Comparison of ENCODE assay signal across 1 cellular context in genomic region chr1:110211503-110212164, GRCh38.
TF ChIP-seq lines count a peak whose summit lies in the region.

No MANE protein-coding gene starts in this region.

TF ChIP-seq in GM12878, 131 proteins besides CTCF, POLR2A, EP300 and RAD21 (continued from another document):
- TF ChIP-seq BRCA1 (IDR thresholded peaks at IDR 0.05; ENCODE audit: low read depth, low read length) = no peak
- no peak for TF ChIP-seq EED (IDR thresholded peaks at IDR 0.05; ENCODE audit: low read depth)
- TF ChIP-seq SRF (IDR thresholded peaks at IDR 0.05; ENCODE audit: low read depth in 2 of 2, low read length in 2 of 2) = no peak
- no peak for TF ChIP-seq SPI1 (IDR thresholded peaks at IDR 0.05; ENCODE audit: borderline replicate concordance, insufficient read depth, low read depth, low read length)
- TF ChIP-seq ZNF207 (IDR thresholded peaks at IDR 0.05; ENCODE audit: borderline replicate concordance) = no peak
- 0 out of 2 replicates have a peak, but pooled peaks have one; percentile 31 for TF ChIP-seq BACH1 (IDR thresholded peaks at IDR 0.05; ENCODE audit: borderline replicate concordance)
- no peak for TF ChIP-seq CEBPB (IDR thresholded peaks at IDR 0.05; ENCODE audit: borderline replicate concordance in 1 of 2, low read depth in 2 of 2, low read length in 2 of 2)
- peak; percentile 47; the same call in 1 of the 2 replicates for TF ChIP-seq IKZF1 (conservative IDR thresholded peaks at IDR 0.05)
- TF ChIP-seq ESRRA (IDR thresholded peaks at IDR 0.05; ENCODE audit: low read length) = no peak
- 0 out of 2 replicates have a peak, but pooled peaks have one; percentile 19 for TF ChIP-seq YY1 (IDR thresholded peaks at IDR 0.05; ENCODE audit: low read depth, low read length)
- peak; percentile 75 to 91 for TF ChIP-seq BHLHE40 (IDR thresholded peaks at IDR 0.05; ENCODE audit: borderline replicate concordance in 1 of 2, low read depth in 2 of 2, low read length in 1 of 2)
- peak; percentile 93 for TF ChIP-seq SUZ12 (IDR thresholded peaks at IDR 0.05; ENCODE audit: unreplicated experiment)
